ENCODE assay signal across 1 cellular context in genomic region chr1:156673387-156674121, GRCh38.
TF ChIP-seq lines count a peak whose summit lies in the region.

No MANE protein-coding gene starts in this region.

TF ChIP-seq in HepG2, 621 proteins besides CTCF, POLR2A, EP300 and RAD21:
- TF ChIP-seq, protein P1, sequence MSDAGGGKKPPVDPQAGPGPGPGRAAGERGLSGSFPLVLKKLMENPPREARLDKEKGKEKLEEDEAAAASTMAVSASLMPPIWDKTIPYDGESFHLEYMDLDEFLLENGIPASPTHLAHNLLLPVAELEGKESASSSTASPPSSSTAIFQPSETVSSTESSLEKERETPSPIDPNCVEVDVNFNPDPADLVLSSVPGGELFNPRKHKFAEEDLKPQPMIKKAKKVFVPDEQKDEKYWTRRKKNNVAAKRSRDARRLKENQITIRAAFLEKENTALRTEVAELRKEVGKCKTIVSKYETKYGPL (CRISPR knock-in tag; IDR thresholded peaks at IDR 0.05) = no peak
- TF ChIP-seq, protein P2, sequence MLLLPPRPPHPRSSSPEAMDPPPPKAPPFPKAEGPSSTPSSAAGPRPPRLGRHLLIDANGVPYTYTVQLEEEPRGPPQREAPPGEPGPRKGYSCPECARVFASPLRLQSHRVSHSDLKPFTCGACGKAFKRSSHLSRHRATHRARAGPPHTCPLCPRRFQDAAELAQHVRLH (CRISPR knock-in tag; IDR thresholded peaks at IDR 0.05; ENCODE audit: borderline replicate concordance, low read depth) = no peak
- TF ChIP-seq KDM4B (CRISPR knock-in tag; IDR thresholded peaks at IDR 0.05) (no peak), RXRB (CRISPR knock-in tag; IDR thresholded peaks at IDR 0.05; ENCODE audit: borderline replicate concordance) (no peak; the same call in 1 of the 2 replicates), ZNF564 (CRISPR knock-in tag; IDR thresholded peaks at IDR 0.05) (no peak), LRRFIP1 (CRISPR knock-in tag; conservative IDR thresholded peaks at IDR 0.05) (no peak), NFE2 (CRISPR knock-in tag; IDR thresholded peaks at IDR 0.05) (no peak), HMG20A (CRISPR knock-in tag; IDR thresholded peaks at IDR 0.05; ENCODE audit: borderline replicate concordance) (no peak), TRIM22 (IDR thresholded peaks at IDR 0.05) (no peak), ZNF597 (CRISPR knock-in tag; IDR thresholded peaks at IDR 0.05) (no peak), TFAP4 (IDR thresholded peaks at IDR 0.05; ENCODE audit: borderline replicate concordance, low read depth) (no peak), SOX5 (CRISPR knock-in tag; IDR thresholded peaks at IDR 0.05; ENCODE audit: borderline replicate concordance) (peak; percentile 67), FOSL2 (CRISPR knock-in tag; IDR thresholded peaks at IDR 0.05) (peak; percentile 24; the same call in 1 of the 2 replicates), ZSCAN30 (CRISPR knock-in tag; IDR thresholded peaks at IDR 0.05) (no peak), SOX6 (IDR thresholded peaks at IDR 0.05) (no peak), SOX6 (CRISPR knock-in tag; IDR thresholded peaks at IDR 0.05) (peak; percentile 76), SOX13 (IDR thresholded peaks at IDR 0.05) (0 out of 2 replicates have a peak, but pooled peaks have one; percentile 36), SOX13 (CRISPR knock-in tag; conservative IDR thresholded peaks at IDR 0.05 in 1 of 2, IDR thresholded peaks at IDR 0.05 in 1 of 2) (peak in 1 of 2 experiments; percentile 71; a peak in 2 of 4 replicates), SAFB2 (CRISPR knock-in tag; IDR thresholded peaks at IDR 0.05; ENCODE audit: borderline replicate concordance, low read depth) (no peak), BRD4 (CRISPR knock-in tag; IDR thresholded peaks at IDR 0.05) (no peak), ZBTB43 (CRISPR knock-in tag; conservative IDR thresholded peaks at IDR 0.05) (no peak), KLF11 (CRISPR knock-in tag; IDR thresholded peaks at IDR 0.05) (no peak), TEAD3 (CRISPR knock-in tag; optimal IDR thresholded peaks at IDR 0.05; ENCODE audit: borderline replicate concordance) (no peak), ATF7 (IDR thresholded peaks at IDR 0.05) (peak; percentile 74), ATF7 (CRISPR knock-in tag; IDR thresholded peaks at IDR 0.05) (no peak), ZSCAN25 (CRISPR knock-in tag; IDR thresholded peaks at IDR 0.05) (no peak), ZKSCAN1 (IDR thresholded peaks at IDR 0.05; ENCODE audit: low read length) (no peak), NFRKB (IDR thresholded peaks at IDR 0.05) (no peak), ZC3H13 (CRISPR knock-in tag; IDR thresholded peaks at IDR 0.05) (no peak)
- TF ChIP-seq, protein P3, sequence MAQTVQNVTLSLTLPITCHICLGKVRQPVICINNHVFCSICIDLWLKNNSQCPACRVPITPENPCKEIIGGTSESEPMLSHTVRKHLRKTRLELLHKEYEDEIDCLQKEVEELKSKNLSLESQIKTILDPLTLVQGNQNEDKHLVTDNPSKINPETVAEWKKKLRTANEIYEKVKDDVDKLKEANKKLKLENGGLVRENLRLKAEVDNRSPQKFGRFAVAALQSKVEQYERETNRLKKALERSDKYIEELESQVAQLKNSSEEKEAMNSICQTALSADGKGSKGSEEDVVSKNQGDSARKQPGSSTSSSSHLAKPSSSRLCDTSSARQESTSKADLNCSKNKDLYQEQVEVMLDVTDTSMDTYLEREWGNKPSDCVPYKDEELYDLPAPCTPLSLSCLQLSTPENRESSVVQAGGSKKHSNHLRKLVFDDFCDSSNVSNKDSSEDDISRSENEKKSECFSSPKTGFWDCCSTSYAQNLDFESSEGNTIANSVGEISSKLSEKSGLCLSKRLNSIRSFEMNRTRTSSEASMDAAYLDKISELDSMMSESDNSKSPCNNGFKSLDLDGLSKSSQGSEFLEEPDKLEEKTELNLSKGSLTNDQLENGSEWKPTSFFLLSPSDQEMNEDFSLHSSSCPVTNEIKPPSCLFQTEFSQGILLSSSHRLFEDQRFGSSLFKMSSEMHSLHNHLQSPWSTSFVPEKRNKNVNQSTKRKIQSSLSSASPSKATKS (CRISPR knock-in tag; IDR thresholded peaks at IDR 0.05) = no peak
- TF ChIP-seq, protein P4, sequence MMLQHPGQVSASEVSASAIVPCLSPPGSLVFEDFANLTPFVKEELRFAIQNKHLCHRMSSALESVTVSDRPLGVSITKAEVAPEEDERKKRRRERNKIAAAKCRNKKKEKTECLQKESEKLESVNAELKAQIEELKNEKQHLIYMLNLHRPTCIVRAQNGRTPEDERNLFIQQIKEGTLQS (CRISPR knock-in tag; IDR thresholded peaks at IDR 0.05) = 0 out of 2 replicates have a peak, but pooled peaks have one; percentile 59
- TF ChIP-seq, protein P5, sequence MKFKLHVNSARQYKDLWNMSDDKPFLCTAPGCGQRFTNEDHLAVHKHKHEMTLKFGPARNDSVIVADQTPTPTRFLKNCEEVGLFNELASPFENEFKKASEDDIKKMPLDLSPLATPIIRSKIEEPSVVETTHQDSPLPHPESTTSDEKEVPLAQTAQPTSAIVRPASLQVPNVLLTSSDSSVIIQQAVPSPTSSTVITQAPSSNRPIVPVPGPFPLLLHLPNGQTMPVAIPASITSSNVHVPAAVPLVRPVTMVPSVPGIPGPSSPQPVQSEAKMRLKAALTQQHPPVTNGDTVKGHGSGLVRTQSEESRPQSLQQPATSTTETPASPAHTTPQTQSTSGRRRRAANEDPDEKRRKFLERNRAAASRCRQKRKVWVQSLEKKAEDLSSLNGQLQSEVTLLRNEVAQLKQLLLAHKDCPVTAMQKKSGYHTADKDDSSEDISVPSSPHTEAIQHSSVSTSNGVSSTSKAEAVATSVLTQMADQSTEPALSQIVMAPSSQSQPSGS (CRISPR knock-in tag; IDR thresholded peaks at IDR 0.05) = peak; percentile 37; the same call in 1 of the 2 replicates
- TF ChIP-seq, protein P6, sequence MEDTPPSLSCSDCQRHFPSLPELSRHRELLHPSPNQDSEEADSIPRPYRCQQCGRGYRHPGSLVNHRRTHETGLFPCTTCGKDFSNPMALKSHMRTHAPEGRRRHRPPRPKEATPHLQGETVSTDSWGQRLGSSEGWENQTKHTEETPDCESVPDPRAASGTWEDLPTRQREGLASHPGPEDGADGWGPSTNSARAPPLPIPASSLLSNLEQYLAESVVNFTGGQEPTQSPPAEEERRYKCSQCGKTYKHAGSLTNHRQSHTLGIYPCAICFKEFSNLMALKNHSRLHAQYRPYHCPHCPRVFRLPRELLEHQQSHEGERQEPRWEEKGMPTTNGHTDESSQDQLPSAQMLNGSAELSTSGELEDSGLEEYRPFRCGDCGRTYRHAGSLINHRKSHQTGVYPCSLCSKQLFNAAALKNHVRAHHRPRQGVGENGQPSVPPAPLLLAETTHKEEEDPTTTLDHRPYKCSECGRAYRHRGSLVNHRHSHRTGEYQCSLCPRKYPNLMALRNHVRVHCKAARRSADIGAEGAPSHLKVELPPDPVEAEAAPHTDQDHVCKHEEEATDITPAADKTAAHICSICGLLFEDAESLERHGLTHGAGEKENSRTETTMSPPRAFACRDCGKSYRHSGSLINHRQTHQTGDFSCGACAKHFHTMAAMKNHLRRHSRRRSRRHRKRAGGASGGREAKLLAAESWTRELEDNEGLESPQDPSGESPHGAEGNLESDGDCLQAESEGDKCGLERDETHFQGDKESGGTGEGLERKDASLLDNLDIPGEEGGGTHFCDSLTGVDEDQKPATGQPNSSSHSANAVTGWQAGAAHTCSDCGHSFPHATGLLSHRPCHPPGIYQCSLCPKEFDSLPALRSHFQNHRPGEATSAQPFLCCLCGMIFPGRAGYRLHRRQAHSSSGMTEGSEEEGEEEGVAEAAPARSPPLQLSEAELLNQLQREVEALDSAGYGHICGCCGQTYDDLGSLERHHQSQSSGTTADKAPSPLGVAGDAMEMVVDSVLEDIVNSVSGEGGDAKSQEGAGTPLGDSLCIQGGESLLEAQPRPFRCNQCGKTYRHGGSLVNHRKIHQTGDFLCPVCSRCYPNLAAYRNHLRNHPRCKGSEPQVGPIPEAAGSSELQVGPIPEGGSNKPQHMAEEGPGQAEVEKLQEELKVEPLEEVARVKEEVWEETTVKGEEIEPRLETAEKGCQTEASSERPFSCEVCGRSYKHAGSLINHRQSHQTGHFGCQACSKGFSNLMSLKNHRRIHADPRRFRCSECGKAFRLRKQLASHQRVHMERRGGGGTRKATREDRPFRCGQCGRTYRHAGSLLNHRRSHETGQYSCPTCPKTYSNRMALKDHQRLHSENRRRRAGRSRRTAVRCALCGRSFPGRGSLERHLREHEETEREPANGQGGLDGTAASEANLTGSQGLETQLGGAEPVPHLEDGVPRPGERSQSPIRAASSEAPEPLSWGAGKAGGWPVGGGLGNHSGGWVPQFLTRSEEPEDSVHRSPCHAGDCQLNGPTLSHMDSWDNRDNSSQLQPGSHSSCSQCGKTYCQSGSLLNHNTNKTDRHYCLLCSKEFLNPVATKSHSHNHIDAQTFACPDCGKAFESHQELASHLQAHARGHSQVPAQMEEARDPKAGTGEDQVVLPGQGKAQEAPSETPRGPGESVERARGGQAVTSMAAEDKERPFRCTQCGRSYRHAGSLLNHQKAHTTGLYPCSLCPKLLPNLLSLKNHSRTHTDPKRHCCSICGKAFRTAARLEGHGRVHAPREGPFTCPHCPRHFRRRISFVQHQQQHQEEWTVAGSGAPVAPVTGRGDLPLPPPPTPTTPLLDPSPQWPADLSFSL (CRISPR knock-in tag; IDR thresholded peaks at IDR 0.05) = peak; percentile 56; the same call in 1 of the 2 replicates
- TF ChIP-seq, protein P7, sequence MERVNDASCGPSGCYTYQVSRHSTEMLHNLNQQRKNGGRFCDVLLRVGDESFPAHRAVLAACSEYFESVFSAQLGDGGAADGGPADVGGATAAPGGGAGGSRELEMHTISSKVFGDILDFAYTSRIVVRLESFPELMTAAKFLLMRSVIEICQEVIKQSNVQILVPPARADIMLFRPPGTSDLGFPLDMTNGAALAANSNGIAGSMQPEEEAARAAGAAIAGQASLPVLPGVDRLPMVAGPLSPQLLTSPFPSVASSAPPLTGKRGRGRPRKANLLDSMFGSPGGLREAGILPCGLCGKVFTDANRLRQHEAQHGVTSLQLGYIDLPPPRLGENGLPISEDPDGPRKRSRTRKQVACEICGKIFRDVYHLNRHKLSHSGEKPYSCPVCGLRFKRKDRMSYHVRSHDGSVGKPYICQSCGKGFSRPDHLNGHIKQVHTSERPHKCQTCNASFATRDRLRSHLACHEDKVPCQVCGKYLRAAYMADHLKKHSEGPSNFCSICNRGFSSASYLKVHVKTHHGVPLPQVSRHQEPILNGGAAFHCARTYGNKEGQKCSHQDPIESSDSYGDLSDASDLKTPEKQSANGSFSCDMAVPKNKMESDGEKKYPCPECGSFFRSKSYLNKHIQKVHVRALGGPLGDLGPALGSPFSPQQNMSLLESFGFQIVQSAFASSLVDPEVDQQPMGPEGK (CRISPR knock-in tag; IDR thresholded peaks at IDR 0.05) = peak; percentile 36; the same call in 1 of the 2 replicates
